8 cellular contexts compared by ENCODE assay signal in the genomic region with DNA sequence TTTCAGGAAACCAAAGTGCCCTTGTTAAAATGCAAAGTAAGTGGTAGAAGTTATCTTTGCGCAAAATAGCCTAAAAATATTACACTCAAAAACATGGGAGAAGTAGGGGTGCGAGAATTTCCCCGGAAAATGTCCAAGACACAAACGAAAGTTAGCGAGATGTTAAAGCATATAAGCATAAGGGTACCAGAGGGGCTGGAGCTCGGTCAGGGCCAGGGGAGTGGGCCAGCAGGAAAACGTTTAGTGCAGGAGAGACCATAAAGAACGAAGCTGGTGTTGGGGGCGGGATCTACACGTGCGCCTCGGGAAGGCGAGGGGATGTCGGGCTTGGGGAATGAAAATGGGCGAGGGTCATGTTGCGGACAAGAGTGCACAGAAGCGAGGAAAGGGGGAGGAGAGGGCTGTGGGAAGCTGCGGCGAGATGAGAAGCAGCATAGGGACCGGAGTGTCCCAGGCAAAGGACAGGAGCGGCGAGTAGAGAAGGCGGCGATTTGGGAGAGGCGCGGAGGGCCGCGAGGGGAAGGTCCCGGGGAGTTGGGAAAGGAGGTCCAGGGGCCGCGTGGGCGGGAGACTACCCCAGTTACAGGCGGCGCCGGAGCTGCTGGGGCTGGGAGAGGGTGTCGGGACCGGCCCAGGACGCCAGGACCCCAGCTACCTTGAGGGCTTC. TPM values are rescaled to one million over a fixed set of nuclear protein-coding genes. Genes with fewer than 3 reads are reported as not detected.
A peak's percentile ranks its signal among the peaks of the same experiment; 100 is the strongest.
DNase-seq lines count a peak whose midpoint lies in the region; ATAC-seq and TF ChIP-seq lines count a peak whose summit lies in the region.

No MANE protein-coding gene starts in this region.

- H3K27me3 Mint-ChIP-seq in type B pancreatic cell = no peaks in the 10 kb centered on the region

- peak overlapping the region; percentile 85 for H3K9ac ChIP-seq in HUES48 (ENCODE audit: low read depth, low read length)
- H3K9ac ChIP-seq in muscle layer of colon (ENCODE audit: low read length) = peak overlapping the region; percentile 34

- H3K9me3 ChIP-seq in HUES48 (ENCODE audit: control insufficient read depth, insufficient read depth, low read length) (peaks cover 3% of the 10 kb centered on the region; the same call in 1 of the 2 replicates), muscle layer of colon (ENCODE audit: low read length) (no peaks in the 10 kb centered on the region)

- H3K36me3 ChIP-seq in ACC112 (ENCODE audit: insufficient read depth, low read length) (peaks cover 13% of the 10 kb centered on the region), HUES48 (ENCODE audit: control insufficient read depth, insufficient read depth, low read length) (peaks cover 33% of the 10 kb centered on the region), muscle layer of colon (ENCODE audit: insufficient read depth, low read length) (peaks cover 14% of the 10 kb centered on the region)

- peak overlapping the region; percentile 87 for H3K4me3 ChIP-seq in ACC112 (ENCODE audit: low read depth, low read length)
- H3K4me3 ChIP-seq in HUES48 (ENCODE audit: low read depth, low read length) = peak overlapping the region; percentile 100
- H3K4me3 ChIP-seq in epithelial cell of esophagus (ENCODE audit: low read length) = peak overlapping the region; percentile 98
- peak overlapping the region; percentile 94 to 97 for H3K4me3 ChIP-seq in muscle layer of colon (ENCODE audit: low read depth in 1 of 2, low read length in 2 of 2)

- H3K36me3 Mint-ChIP-seq in type B pancreatic cell = peaks cover 19% of the 10 kb centered on the region

- peak overlapping the region; percentile 72 for H2AFZ ChIP-seq in ACC112 (ENCODE audit: low read length, unreplicated experiment)

- H3K4me1 ChIP-seq in ACC112 (ENCODE audit: control insufficient read depth, insufficient read depth, low read length, unreplicated experiment) (peaks cover 23% of the 10 kb centered on the region), HUES48 (ENCODE audit: control insufficient read depth, insufficient read depth, low read length) (no peaks in the 10 kb centered on the region; the same call in 1 of the 2 replicates), muscle layer of colon (ENCODE audit: insufficient read depth, low read length) (peaks cover 20% of the 10 kb centered on the region)

- DNase-seq in epithelial cell of esophagus (ENCODE audit: low read depth) = peak; percentile 30
- peak; percentile 79 for DNase-seq in type B pancreatic cell (ENCODE audit: extremely low spot score, unreplicated experiment)
- no peak for DNase-seq in A172 (ENCODE audit: low spot score)

- peaks cover 73% of the 10 kb centered on the region for H3K79me2 ChIP-seq in ACC112 (ENCODE audit: control insufficient read depth, insufficient read depth, low read length, unreplicated experiment)

- H3K27me3 ChIP-seq in ACC112 (ENCODE audit: insufficient read depth, low read length) = no peaks in the 10 kb centered on the region
- H3K27me3 ChIP-seq in HUES48 (ENCODE audit: control insufficient read depth, insufficient read depth, low read length) = no peaks in the 10 kb centered on the region
- H3K27me3 ChIP-seq in muscle layer of colon (ENCODE audit: control insufficient read depth in 1 of 2, insufficient read depth in 2 of 2, low read length in 2 of 2) = no peaks in the 10 kb centered on the region

- peak; percentile 17 for ATAC-seq in GM18861 (IDR thresholded peaks at IDR 0.05; ENCODE audit: unreplicated experiment)
- ATAC-seq in SK-N-SH treated with all-trans-retinoic acid at 6 μM for 48 hours = peak; percentile 60

- H3K9me3 Mint-ChIP-seq in type B pancreatic cell = no peaks in the 10 kb centered on the region

- H3K27ac ChIP-seq in ACC112 (ENCODE audit: low read depth, low read length) = peak overlapping the region; percentile 24; the same call in 1 of the 2 replicates
- H3K27ac ChIP-seq in HUES48 (ENCODE audit: low read depth, low read length) = peak overlapping the region; percentile 82
- H3K27ac ChIP-seq in muscle layer of colon (ENCODE audit: low read depth, low read length) = peak overlapping the region; percentile 81

- no peak for TF ChIP-seq CTCF in epithelial cell of esophagus (IDR thresholded peaks at IDR 0.05; ENCODE audit: insufficient read depth, low read depth, low read length, missing control alignments)
- no peak for TF ChIP-seq CTCF in type B pancreatic cell (conservative IDR thresholded peaks at IDR 0.05)

- peak overlapping the region; percentile 100 for H3K4me3 Mint-ChIP-seq in type B pancreatic cell

- H3K4me1 Mint-ChIP-seq in type B pancreatic cell (ENCODE audit: unreplicated experiment) = peaks cover 26% of the 10 kb centered on the region

- H3K27ac Mint-ChIP-seq in type B pancreatic cell = peak overlapping the region; percentile 92

TF ChIP-seq in SK-N-SH treated with all-trans-retinoic acid at 6 μM for 48 hours, 23 proteins besides CTCF, POLR2A, EP300 and RAD21 (continues in another document):
- no peak for TF ChIP-seq ZFP3 (CRISPR knock-in tag; IDR thresholded peaks at IDR 0.05)
- no peak for TF ChIP-seq PPARA (CRISPR knock-in tag; IDR thresholded peaks at IDR 0.05; ENCODE audit: borderline replicate concordance)
- TF ChIP-seq SNAI2 (CRISPR knock-in tag; IDR thresholded peaks at IDR 0.05) = no peak
- no peak for TF ChIP-seq ZC3H10 (CRISPR knock-in tag; IDR thresholded peaks at IDR 0.05)
- no peak for TF ChIP-seq ZNF70 (CRISPR knock-in tag; IDR thresholded peaks at IDR 0.05)
- TF ChIP-seq, protein P1, sequence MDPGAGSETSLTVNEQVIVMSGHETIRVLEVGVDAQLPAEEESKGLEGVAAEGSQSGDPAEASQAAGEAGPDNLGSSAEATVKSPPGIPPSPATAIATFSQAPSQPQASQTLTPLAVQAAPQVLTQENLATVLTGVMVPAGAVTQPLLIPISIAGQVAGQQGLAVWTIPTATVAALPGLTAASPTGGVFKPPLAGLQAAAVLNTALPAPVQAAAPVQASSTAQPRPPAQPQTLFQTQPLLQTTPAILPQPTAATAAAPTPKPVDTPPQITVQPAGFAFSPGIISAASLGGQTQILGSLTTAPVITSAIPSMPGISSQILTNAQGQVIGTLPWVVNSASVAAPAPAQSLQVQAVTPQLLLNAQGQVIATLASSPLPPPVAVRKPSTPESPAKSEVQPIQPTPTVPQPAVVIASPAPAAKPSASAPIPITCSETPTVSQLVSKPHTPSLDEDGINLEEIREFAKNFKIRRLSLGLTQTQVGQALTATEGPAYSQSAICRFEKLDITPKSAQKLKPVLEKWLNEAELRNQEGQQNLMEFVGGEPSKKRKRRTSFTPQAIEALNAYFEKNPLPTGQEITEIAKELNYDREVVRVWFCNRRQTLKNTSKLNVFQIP (CRISPR knock-in tag; IDR thresholded peaks at IDR 0.05; ENCODE audit: borderline replicate concordance, low read depth) = no peak
- no peak for TF ChIP-seq ARNTL (CRISPR knock-in tag; IDR thresholded peaks at IDR 0.05; ENCODE audit: borderline replicate concordance, low read depth)
- no peak for TF ChIP-seq OSR1 (CRISPR knock-in tag; IDR thresholded peaks at IDR 0.05)
- TF ChIP-seq ZFP30 (CRISPR knock-in tag; IDR thresholded peaks at IDR 0.05) = no peak
- TF ChIP-seq, protein P2, sequence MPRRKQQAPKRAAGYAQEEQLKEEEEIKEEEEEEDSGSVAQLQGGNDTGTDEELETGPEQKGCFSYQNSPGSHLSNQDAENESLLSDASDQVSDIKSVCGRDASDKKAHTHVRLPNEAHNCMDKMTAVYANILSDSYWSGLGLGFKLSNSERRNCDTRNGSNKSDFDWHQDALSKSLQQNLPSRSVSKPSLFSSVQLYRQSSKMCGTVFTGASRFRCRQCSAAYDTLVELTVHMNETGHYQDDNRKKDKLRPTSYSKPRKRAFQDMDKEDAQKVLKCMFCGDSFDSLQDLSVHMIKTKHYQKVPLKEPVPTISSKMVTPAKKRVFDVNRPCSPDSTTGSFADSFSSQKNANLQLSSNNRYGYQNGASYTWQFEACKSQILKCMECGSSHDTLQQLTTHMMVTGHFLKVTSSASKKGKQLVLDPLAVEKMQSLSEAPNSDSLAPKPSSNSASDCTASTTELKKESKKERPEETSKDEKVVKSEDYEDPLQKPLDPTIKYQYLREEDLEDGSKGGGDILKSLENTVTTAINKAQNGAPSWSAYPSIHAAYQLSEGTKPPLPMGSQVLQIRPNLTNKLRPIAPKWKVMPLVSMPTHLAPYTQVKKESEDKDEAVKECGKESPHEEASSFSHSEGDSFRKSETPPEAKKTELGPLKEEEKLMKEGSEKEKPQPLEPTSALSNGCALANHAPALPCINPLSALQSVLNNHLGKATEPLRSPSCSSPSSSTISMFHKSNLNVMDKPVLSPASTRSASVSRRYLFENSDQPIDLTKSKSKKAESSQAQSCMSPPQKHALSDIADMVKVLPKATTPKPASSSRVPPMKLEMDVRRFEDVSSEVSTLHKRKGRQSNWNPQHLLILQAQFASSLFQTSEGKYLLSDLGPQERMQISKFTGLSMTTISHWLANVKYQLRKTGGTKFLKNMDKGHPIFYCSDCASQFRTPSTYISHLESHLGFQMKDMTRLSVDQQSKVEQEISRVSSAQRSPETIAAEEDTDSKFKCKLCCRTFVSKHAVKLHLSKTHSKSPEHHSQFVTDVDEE (CRISPR knock-in tag; IDR thresholded peaks at IDR 0.05) = no peak
- no peak for TF ChIP-seq TCF4 (CRISPR knock-in tag; IDR thresholded peaks at IDR 0.05; ENCODE audit: borderline replicate concordance)
- no peak for TF ChIP-seq ESRRG (CRISPR knock-in tag; IDR thresholded peaks at IDR 0.05)
- TF ChIP-seq RARB (CRISPR knock-in tag; IDR thresholded peaks at IDR 0.05) = no peak

RNA-seq across cellular contexts. Expression of a gene that starts 0.6 kb away (rescaled TPM):
- total RNA-seq in type B pancreatic cell (ENCODE audit: low replicate concordance) = 39.2 and 61.1 TPM in 2 replicates
- 49.0 and 50.1 TPM in 2 replicates for total RNA-seq in A172 (2014; rRNA removed; shearing (Covaris generic))

RNA-seq across cellular contexts. Expression of a gene that starts 0.7 kb away (rescaled TPM):
- total RNA-seq in type B pancreatic cell (ENCODE audit: low replicate concordance) = 33.2 and 37.6 TPM in 2 replicates
- total RNA-seq in A172 (2014; rRNA removed; shearing (Covaris generic)) = 28.2 and 41.7 TPM in 2 replicates

RNA-seq across cellular contexts. Expression of a gene that starts 53.8 kb away (rescaled TPM):
- 48.6 and 77.6 TPM in 2 replicates for total RNA-seq in type B pancreatic cell (ENCODE audit: low replicate concordance)
- total RNA-seq in A172 (2014; rRNA removed; shearing (Covaris generic)) = 25.3 and 40.4 TPM in 2 replicates

RNA-seq across cellular contexts. Expression of a gene that starts 58.3 kb away (rescaled TPM):
- 57.4 and 60.8 TPM in 2 replicates for total RNA-seq in type B pancreatic cell (ENCODE audit: low replicate concordance)
- total RNA-seq in A172 (2014; rRNA removed; shearing (Covaris generic)) = 46.0 and 50.1 TPM in 2 replicates

RNA-seq across cellular contexts. Expression of a gene that starts 58.5 kb away (rescaled TPM):
- 122 and 135 TPM in 2 replicates for total RNA-seq in type B pancreatic cell (ENCODE audit: low replicate concordance)
- total RNA-seq in A172 (2014; rRNA removed; shearing (Covaris generic)) = 122 and 155 TPM in 2 replicates

Comparison
In these comparisons a context has a peak if more than half of its experiments do, and no peak if none do; other contexts are left out.
1. H3K27ac ChIP-seq: peak in every context shown above with its lines; median percentile 82 in HUES48; 81 in muscle layer of colon; 24 in ACC112.